In the genomic region with DNA sequence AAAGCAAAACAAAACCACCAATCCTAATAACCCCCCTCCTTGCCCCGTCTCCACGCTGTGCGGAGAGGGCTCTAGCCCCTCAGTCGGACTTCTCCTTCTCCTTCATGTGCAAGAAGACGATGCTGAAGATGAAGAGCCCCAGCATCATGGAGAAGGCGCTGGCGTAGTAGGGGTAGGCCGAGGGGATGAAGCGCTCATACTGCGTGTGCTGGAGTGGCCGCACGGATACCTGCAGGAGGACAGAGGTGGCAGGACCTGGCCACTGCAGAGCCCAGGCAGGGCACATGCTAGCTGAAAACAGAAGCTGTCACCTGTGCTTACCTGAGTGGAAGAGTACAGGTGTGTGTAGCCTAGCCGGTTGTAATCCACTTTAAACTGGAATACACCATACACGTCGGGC, we compare ENCODE assay signal across 25 cellular contexts.
"Had no signal": no experiment of that assay in that cellular context is flagged by ENCODE, and none has a peak within 500 bp of the region (broad histone marks: within the 10 kb centered on the region; RNA-seq: fewer than 3 reads in every experiment).

No MANE protein-coding gene starts in this region.

- H3K9me3 ChIP-seq: esophagus muscularis mucosa, gastroesophageal sphincter, left lung, lower lobe of right lung, ovary, right atrium auricular region, sigmoid colon, stomach, thoracic aorta, transverse colon had no signal

- ATAC-seq: gastroesophageal sphincter; left lung; lower lobe of right lung; naive thymus-derived CD4-positive, alpha-beta T cell; stimulated activated naive B cell treated with anti-CD40 and anti-IgM and Interleukin-4, amounts not matched to agents 10 μg/mL and 1 μg/mL and 100 μg/mL, for 72 hours had no signal

- DNase-seq: effector CD8-positive, alpha-beta T cell; foreskin fibroblast; glutamatergic neuron; islet precursor cell; left lung; lower lobe of right lung; mesenchymal stem cell; naive thymus-derived CD4-positive, alpha-beta T cell; nephron progenitor cell; ovary; sigmoid colon; stimulated activated CD4-positive, alpha-beta T cell treated with anti-CD3 and anti-CD28 coated beads, Interleukin-2, amount 100 ng/mL, for 24 hours; stimulated activated CD4-positive, alpha-beta T cell treated with anti-CD3 and anti-CD28 coated beads, Interleukin-4, amount 100 ng/mL, for 4 hours; stimulated activated naive B cell treated with anti-CD40 and anti-IgM and Interleukin-4, amounts not matched to agents 10 μg/mL and 1 μg/mL and 100 μg/mL, for 72 hours; stomach; substantia nigra; transverse colon had no signal

- H3K4me3 ChIP-seq: coronary artery, esophagus muscularis mucosa, gastroesophageal sphincter, left lung, lower lobe of right lung, ovary, right atrium auricular region, sigmoid colon, skin epidermis, stomach, thoracic aorta, transverse colon had no signal

- H3K9me3 Mint-ChIP-seq: naive thymus-derived CD4-positive, alpha-beta T cell; nephron progenitor cell; stimulated activated naive B cell treated with anti-CD40 and anti-IgM and Interleukin-4, amounts not matched to agents 10 μg/mL and 1 μg/mL and 100 μg/mL, for 72 hours had no signal

- H3K4me1 Mint-ChIP-seq: nephron progenitor cell had no signal

- H3K27me3 ChIP-seq: esophagus muscularis mucosa, gastroesophageal sphincter, left lung, ovary, right atrium auricular region, sigmoid colon, stomach, transverse colon had no signal

- H3K4me3 Mint-ChIP-seq: naive thymus-derived CD4-positive, alpha-beta T cell; nephron progenitor cell; stimulated activated naive B cell treated with anti-CD40 and anti-IgM and Interleukin-4, amounts not matched to agents 10 μg/mL and 1 μg/mL and 100 μg/mL, for 72 hours had no signal

- H3K27ac Mint-ChIP-seq: stimulated activated naive B cell treated with anti-CD40 and anti-IgM and Interleukin-4, amounts not matched to agents 10 μg/mL and 1 μg/mL and 100 μg/mL, for 72 hours had no signal

- H3K27ac ChIP-seq: coronary artery, epithelial cell of prostate, esophagus muscularis mucosa, gastroesophageal sphincter, left lung, lower lobe of right lung, ovary, right atrium auricular region, sigmoid colon, skin epidermis, stomach, thoracic aorta, transverse colon had no signal

- H3K27me3 Mint-ChIP-seq: naive thymus-derived CD4-positive, alpha-beta T cell; stimulated activated naive B cell treated with anti-CD40 and anti-IgM and Interleukin-4, amounts not matched to agents 10 μg/mL and 1 μg/mL and 100 μg/mL, for 72 hours had no signal

- FAIRE-seq: endometrium had no signal

- H3K4me1 ChIP-seq: left lung, lower lobe of right lung, right atrium auricular region, sigmoid colon, transverse colon had no signal
